Comparison of ENCODE assay signal across 14 cellular contexts in genomic region chr16:22683730-22684280, GRCh38.
"Had no signal": no experiment of that assay in that cellular context is flagged by ENCODE, and none has a peak within 500 bp of the region (broad histone marks: within the 10 kb centered on the region; RNA-seq: fewer than 3 reads in every experiment).

No MANE protein-coding gene starts in this region.

- H3K36me3 Mint-ChIP-seq: activated CD4-positive, alpha-beta memory T cell treated with anti-CD3 and anti-CD28 coated beads for 36 hours; natural killer cell; type B pancreatic cell had no signal

- ATAC-seq: activated naive CD4-positive, alpha-beta T cell treated with anti-CD3 and anti-CD28 coated beads, Interleukin-2, amount 50 U/mL, for 72 hours; activated T-cell treated with anti-CD3 and anti-CD28 coated beads, Interleukin-2, amount 50 U/mL, for 4 hours; natural killer cell; stimulated activated naive CD8-positive, alpha-beta T cell treated with anti-CD3 and anti-CD28 coated beads, Interleukin-15, Interleukin-2, amounts not matched to agents 100 U/mL and 50 U/mL, for 24 hours had no signal

- DNase-seq: activated CD4-positive, alpha-beta memory T cell treated with anti-CD3 and anti-CD28 coated beads for 36 hours; activated CD4-positive, CD25-positive, alpha-beta regulatory T cell treated with anti-CD3 and anti-CD28 coated beads, Interleukin-2, amount 50 U/mL, for 72 hours; activated effector memory CD4-positive, alpha-beta T cell treated with anti-CD3 and anti-CD28 coated beads, Interleukin-2, amount 50 U/mL, for 16 hours; activated T-cell treated with anti-CD3 and anti-CD28 coated beads, Interleukin-2, amount 50 U/mL, for 4 hours; endodermal cell; erythroblast; head of caudate nucleus; left colon; natural killer cell; stimulated activated CD4-positive, alpha-beta T cell treated with anti-CD3 and anti-CD28 coated beads, Interleukin-12 subunit alpha, Interleukin-12 subunit beta, amount 100 ng/mL, for 4 hours; stimulated activated naive CD8-positive, alpha-beta T cell treated with anti-CD3 and anti-CD28 coated beads, Interleukin-15, Interleukin-2, amounts not matched to agents 100 U/mL and 50 U/mL, for 24 hours had no signal

- H3K4me3 Mint-ChIP-seq: activated CD4-positive, alpha-beta memory T cell treated with anti-CD3 and anti-CD28 coated beads for 36 hours; activated T-cell treated with anti-CD3 and anti-CD28 coated beads, Interleukin-2, amount 50 U/mL, for 4 hours; endodermal cell; natural killer cell; T-helper 2 cell treated with Interferon-gamma antibody and Interleukin-4, amounts not matched to agents 5 μg/mL and 100 μg/mL, for 36 hours; type B pancreatic cell had no signal

- H3K27ac Mint-ChIP-seq: activated CD4-positive, alpha-beta memory T cell treated with anti-CD3 and anti-CD28 coated beads for 36 hours; activated naive CD4-positive, alpha-beta T cell treated with anti-CD3 and anti-CD28 coated beads, Interleukin-2, amount 50 U/mL, for 72 hours; endodermal cell; natural killer cell; T-helper 2 cell treated with Interferon-gamma antibody and Interleukin-4, amounts not matched to agents 5 μg/mL and 100 μg/mL, for 36 hours; type B pancreatic cell had no signal
